Comparison of ENCODE assay signal across 10 cellular contexts in the genomic region with DNA sequence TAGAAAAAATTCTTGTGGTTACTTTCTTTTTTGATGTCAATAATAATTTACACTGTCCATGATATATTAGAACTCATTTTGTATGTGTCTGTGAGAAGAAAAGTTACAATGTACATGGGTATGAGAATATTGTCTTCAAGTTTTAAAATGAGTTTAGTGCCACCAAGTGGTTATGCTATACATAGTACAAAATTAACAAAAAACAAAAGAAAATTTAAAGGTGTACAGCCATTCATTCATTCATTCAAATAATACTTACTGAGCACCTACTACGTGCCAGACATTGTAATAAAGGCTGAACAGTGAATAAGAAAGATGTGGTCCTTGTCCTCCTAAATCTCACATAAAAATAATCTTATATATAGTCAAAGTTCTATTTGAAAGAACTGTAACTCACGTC. TPM values are rescaled to one million over a fixed set of nuclear protein-coding genes. Genes with fewer than 3 reads are reported as not detected.
DNase-seq lines count a peak whose midpoint lies in the region; ATAC-seq and TF ChIP-seq lines count a peak whose summit lies in the region.
"Had no signal": no experiment of that assay in that cellular context is flagged by ENCODE, and none has a peak within 500 bp of the region (broad histone marks: within the 10 kb centered on the region; RNA-seq: fewer than 3 reads in every experiment).

No MANE protein-coding gene starts in this region.

- H3K36me3 ChIP-seq in lower lobe of right lung: peaks cover 19% of the 10 kb centered on the region

- no peaks in the 10 kb centered on the region for H3K27me3 ChIP-seq in lower lobe of right lung (ENCODE audit: low read depth)

- no peak overlapping the region for H3K27ac ChIP-seq in lower lobe of right lung

- no peak overlapping the region for H3K4me3 ChIP-seq in lower lobe of right lung

- ATAC-seq in HG03280 (IDR thresholded peaks at IDR 0.05; ENCODE audit: unreplicated experiment) (peak; percentile 52), GM21526 (IDR thresholded peaks at IDR 0.05; ENCODE audit: low FRiP score, unreplicated experiment) (no peak), lower lobe of right lung (no peak), left cardiac atrium (no peak)

- DNase-seq in GM13977 (ENCODE audit: low spot score): no peak
- peak; percentile 16 for DNase-seq in astrocyte of the hippocampus (ENCODE audit: low read depth, low spot score)
- DNase-seq in myocyte (ENCODE audit: low read depth): peak; percentile 11
- DNase-seq in lower lobe of right lung: no peak
- DNase-seq in left cardiac atrium: no peak
- no peak for DNase-seq in activated CD4-positive, alpha-beta T cell treated with anti-CD3 and anti-CD28 coated beads, Interleukin-2, amount 50 U/mL, for 4 hours
- DNase-seq: amniotic stem cell, retina had no signal

- peak; percentile 45 for TF ChIP-seq CTCF in GM13977 (IDR thresholded peaks at IDR 0.05; ENCODE audit: extremely low read depth, insufficient read depth, missing control alignments)
- TF ChIP-seq CTCF in lower lobe of right lung (IDR thresholded peaks at IDR 0.05): no peak

- in situ Hi-C loops in GM13977 (cut with MboI; ENCODE audit: low pct_unique_long_range_greater_than_20kb, low sequenced_read_pairs, unreplicated experiment): no loop called here

- no peaks in the 10 kb centered on the region for H3K9me3 ChIP-seq in lower lobe of right lung

- H3K4me1 ChIP-seq in lower lobe of right lung: no peaks in the 10 kb centered on the region

- intact Hi-C loops in lower lobe of right lung (cut with DNase I) (no loop called here), left cardiac atrium (cut with DNase I) (no loop called here)

RNA-seq across cellular contexts. Expression of a gene that starts 27.7 kb away (rescaled TPM):
- total RNA-seq in myocyte (37.4 and 48.3 TPM in 2 replicates), lower lobe of right lung (26.0 TPM), left cardiac atrium (10 to 100 TPM; 28.1 to 33.6 TPM)
- polyA plus RNA-seq in myocyte (2012): 16.2 TPM

RNA-seq across cellular contexts. Expression of a gene that starts 28.0 kb away (rescaled TPM):
- total RNA-seq in myocyte (82.5 and 98.1 TPM in 2 replicates), lower lobe of right lung (70.7 TPM), left cardiac atrium (10 to 100 TPM; 51.7 to 58.2 TPM)
- polyA plus RNA-seq in myocyte (2012): 12.0 TPM

Comparison
In these comparisons a context has a peak if more than half of its experiments do, and no peak if none do; other contexts are left out.
1. DNase-seq: peak in astrocyte of the hippocampus (single experiment) and myocyte (single experiment); none in GM13977 (single experiment), lower lobe of right lung (single experiment), left cardiac atrium (single experiment) and activated CD4-positive, alpha-beta T cell treated with anti-CD3 and anti-CD28 coated beads, Interleukin-2, amount 50 U/mL, for 4 hours (0 of 2).